In the genomic region with DNA sequence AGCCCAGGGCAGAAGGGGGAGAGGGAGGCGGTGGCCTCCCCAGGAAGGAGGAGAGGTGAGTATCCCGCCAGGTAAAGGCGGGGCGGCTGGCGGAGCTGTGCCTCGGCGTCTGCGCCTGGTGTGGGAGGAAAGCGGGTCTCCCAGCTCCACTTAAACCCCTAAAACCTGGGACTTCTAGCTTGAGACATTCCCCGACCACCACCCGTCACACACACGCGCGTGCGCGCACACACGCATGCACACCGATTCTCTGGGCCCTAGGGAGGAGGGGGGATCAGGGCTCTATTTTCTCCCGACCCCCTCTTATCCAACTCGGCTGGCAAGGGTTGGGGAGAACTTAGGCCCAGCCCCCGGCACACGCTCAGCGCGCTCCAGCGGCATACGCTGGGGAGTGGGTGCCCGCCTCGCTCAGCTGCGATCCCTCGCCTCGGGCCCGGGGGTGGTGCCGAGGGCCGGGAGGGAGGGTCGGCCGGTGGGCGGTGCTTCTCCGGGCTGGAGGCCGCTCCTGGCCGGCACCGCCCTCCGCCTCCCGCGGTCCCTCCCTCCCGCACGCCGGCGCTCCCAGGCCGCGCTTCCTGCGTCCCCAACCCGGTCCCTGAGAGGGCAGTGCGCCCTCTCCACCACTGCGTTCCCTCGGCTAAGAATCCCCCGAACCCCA, we compare ENCODE assay signal across 8 cellular contexts. TPM values are rescaled to one million over a fixed set of nuclear protein-coding genes. Genes with fewer than 3 reads are reported as not detected.
DNase-seq lines count a peak whose midpoint lies in the region; ATAC-seq, FAIRE-seq and TF ChIP-seq lines count a peak whose summit lies in the region.

A gene with protein sequence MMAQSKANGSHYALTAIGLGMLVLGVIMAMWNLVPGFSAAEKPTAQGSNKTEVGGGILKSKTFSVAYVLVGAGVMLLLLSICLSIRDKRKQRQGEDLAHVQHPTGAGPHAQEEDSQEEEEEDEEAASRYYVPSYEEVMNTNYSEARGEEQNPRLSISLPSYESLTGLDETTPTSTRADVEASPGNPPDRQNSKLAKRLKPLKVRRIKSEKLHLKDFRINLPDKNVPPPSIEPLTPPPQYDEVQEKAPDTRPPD (plus strand): TSS at position 564 of the 658 bp plus-strand sequence. CDS start 61,341 bp downstream, outside the sequence.

- TF ChIP-seq CTCF in H1 (IDR thresholded peaks at IDR 0.05; ENCODE audit: control extremely low read depth in 1 of 3, insufficient read depth in 1 of 3, low read depth in 1 of 3, low read length in 3 of 3) (no peak), tibial nerve (IDR thresholded peaks at IDR 0.05) (no peak)

- H4K8ac ChIP-seq in H1 (ENCODE audit: extremely low read depth, insufficient read depth, low read length) = peak within 1 kb of the TSS; percentile 38

- H3K79me1 ChIP-seq in H1 (ENCODE audit: low read depth, low read length) = peaks cover 3% of the 10 kb centered on the region; the same call in 1 of the 2 replicates

- no peak within 1 kb of the TSS for H3K14ac ChIP-seq in H1 (ENCODE audit: insufficient read length)

- peak within 1 kb of the TSS; percentile 84 to 87 for H3K4me2 ChIP-seq in H1 (ENCODE audit: insufficient read depth in 1 of 2, low read depth in 2 of 2, low read length in 2 of 2)

- H2AK5ac ChIP-seq in H1 (ENCODE audit: low read depth, low read length) = no peak within 1 kb of the TSS

- H3K79me2 ChIP-seq in H1 (ENCODE audit: control insufficient read depth in 1 of 2, insufficient read depth in 2 of 2, low read length in 2 of 2) = peaks cover 0 to 21% of the 10 kb centered on the region in 2 experiments; a peak in 3 of 4 replicates

- H3K27me3 ChIP-seq in H1 (replicated peaks in 1 of 4; ENCODE audit: control insufficient read depth in 3 of 4, extremely low read depth in 1 of 4, insufficient read depth in 3 of 4, low read length in 3 of 4) = peaks cover 0 to 23% (median 10%) of the 10 kb centered on the region in 4 experiments; a peak in 6 of 7 replicates
- peaks cover 0 to 10% of the 10 kb centered on the region in 2 donors for H3K27me3 ChIP-seq in tibial nerve

- H4K91ac ChIP-seq in H1 (replicated peaks; ENCODE audit: insufficient read length, low read length) = no peak within 1 kb of the TSS

- H2BK12ac ChIP-seq in H1 (ENCODE audit: low read depth, low read length) = 0 out of 2 replicates have a peak within 1 kb of the TSS, but pooled peaks have one; percentile 68

- POLR2A ChIA-PET in H1 (lab: Charles Lee; ENCODE audit: partially characterized antibody) = interaction anchor here (0.7 to 1.1 kb wide), 2 partner anchors 25 to 108 kb away, joined by 3 to 4 read pairs; no protein-coding TSS in a partner anchor

- peak within 1 kb of the TSS; percentile 85 for H3K4me3 ChIP-seq in SK-N-MC
- peak within 1 kb of the TSS; percentile 59 to 84 (median 74) for H3K4me3 ChIP-seq in H1 (ENCODE audit: extremely low read depth in 1 of 4, insufficient read depth in 2 of 4, low read depth in 3 of 4, low read length in 4 of 4)
- peak within 1 kb of the TSS; percentile 52 to 76 (median 56) for H3K4me3 ChIP-seq in tibial nerve

- H2AFZ ChIP-seq in H1 (ENCODE audit: low read length) = peak within 1 kb of the TSS; percentile 43; the same call in 1 of the 2 replicates

- no peak within 1 kb of the TSS for H4K5ac ChIP-seq in H1 (ENCODE audit: insufficient read length, low read depth, low read length)

- peak within 1 kb of the TSS; percentile 47 for H3K56ac ChIP-seq in H1 (replicated peaks; ENCODE audit: insufficient read length, low read depth, low read length)

- no peak for TF ChIP-seq RAD21 in H1 (IDR thresholded peaks at IDR 0.05 in 1 of 2, conservative IDR thresholded peaks at IDR 0.05 in 1 of 2; ENCODE audit: low read depth in 2 of 2, low read length in 2 of 2)

- ATAC-seq in HG03378 (IDR thresholded peaks at IDR 0.05; ENCODE audit: unreplicated experiment) (no peak), GM18511 (IDR thresholded peaks at IDR 0.05; ENCODE audit: unreplicated experiment) (no peak)

- no peak within 1 kb of the TSS for H2BK120ac ChIP-seq in H1 (replicated peaks; ENCODE audit: low read depth, low read length)

- H3K18ac ChIP-seq in H1 (ENCODE audit: extremely low read depth, low read length) = peak within 1 kb of the TSS; percentile 32; the same call in 1 of the 2 replicates

- H3K27ac ChIP-seq in SK-N-MC (no peak within 1 kb of the TSS), H1 (ENCODE audit: low read depth, low read length) (no peak within 1 kb of the TSS), tibial nerve (peak within 1 kb of the TSS; percentile 38 to 90 (median 84))

- H2BK20ac ChIP-seq in H1 (ENCODE audit: low read length) = no peak within 1 kb of the TSS

- no peak for FAIRE-seq in H1 (lab: Jason Lieb, UNC)

- CTCF ChIA-PET in H1 (lab: Charles Lee; ENCODE audit: partially characterized antibody) = interaction anchor here (0.7 to 6.6 kb wide), 26 partner anchors 10 to 165 kb away, joined by 3 to 83 read pairs (median 6); no protein-coding TSS in a partner anchor

- TF ChIP-seq EP300 in H1 (IDR thresholded peaks at IDR 0.05; ENCODE audit: borderline replicate concordance in 1 of 2, low read depth in 2 of 2, low read length in 2 of 2) (no peak), tibial nerve (IDR thresholded peaks at IDR 0.05) (no peak)

- DNase-seq in COLO668 (lab: John Stamatoyannopoulos, UW; ENCODE audit: unreplicated experiment) (peak; percentile 95), HT-29 (ENCODE audit: low spot score) (peak; percentile 78), SK-N-MC (ENCODE audit: low read depth, low spot score) (no peak), H1 (ENCODE audit: low read depth in 1 of 2, low spot score in 2 of 2) (peak; percentile 41 to 87), lung microvascular endothelial cell (ENCODE audit: low read depth in 2 of 2) (peak; percentile 80 to 88), tibial nerve (ENCODE audit: low spot score in 2 of 2) (no peak)

- H3K36me3 ChIP-seq in SK-N-MC (ENCODE audit: insufficient read depth, low read length) = no peaks in the 10 kb centered on the region
- H3K36me3 ChIP-seq in H1 (ENCODE audit: control insufficient read depth in 2 of 4, insufficient read depth in 4 of 4, low read length in 3 of 4) = no peaks in the 10 kb centered on the region
- H3K36me3 ChIP-seq in tibial nerve = no peaks in the 10 kb centered on the region

- H3K9ac ChIP-seq in SK-N-MC (ENCODE audit: insufficient read length) = peak within 1 kb of the TSS; percentile 59
- H3K9ac ChIP-seq in H1 (replicated peaks in 1 of 4; ENCODE audit: extremely low read depth in 1 of 4, low read depth in 3 of 4, low read length in 3 of 4) = peak within 1 kb of the TSS in 3 of 4 experiments; percentile 17 to 30 (median 29); a peak in 4 of 7 replicates

- H3K23me2 ChIP-seq in H1 (ENCODE audit: low read depth, low read length) = peaks cover 14% of the 10 kb centered on the region; the same call in 1 of the 2 replicates

- H3K9me3 ChIP-seq in SK-N-MC (ENCODE audit: low read depth, low read length) (no peaks in the 10 kb centered on the region), H1 (ENCODE audit: insufficient read depth in 2 of 2, low read depth in 1 of 2, low read length in 1 of 2) (no peaks in the 10 kb centered on the region), tibial nerve (no peaks in the 10 kb centered on the region)

- H3K4me1 ChIP-seq in H1 (replicated peaks in 1 of 4; ENCODE audit: control insufficient read depth in 3 of 4, insufficient read depth in 4 of 4, low read length in 3 of 4) = peaks cover 3 to 15% (median 8%) of the 10 kb centered on the region in 4 experiments
- H3K4me1 ChIP-seq in tibial nerve = peaks cover 0 to 44% (median 3%) of the 10 kb centered on the region in 4 donors

- H4K20me1 ChIP-seq in H1 (replicated peaks in 1 of 2; ENCODE audit: control insufficient read depth in 1 of 2, insufficient read depth in 2 of 2, low read length in 2 of 2) = peaks cover 11% of the 10 kb centered on the region in 2 experiments

- WGBS in H1 (ENCODE audit: extremely low coverage in 1 of 2, insufficient coverage in 1 of 2, insufficient read length in 1 of 2, insufficient replicate concordance in 2 of 2, low coverage in 1 of 2, low lambda C conversion rate in 2 of 2, missing lambda C conversion rate in 1 of 2), 2 experiments = 3% methylated on average over 41 of the region's 56 CpGs; no CpG with 5 or more reads in 1 of the 2 experiments
- 0 to 1% methylated on average over 20 to 45 of the region's 56 CpGs for WGBS in tibial nerve, 2 donors

- no peak within 1 kb of the TSS for H3K4ac ChIP-seq in H1 (replicated peaks; ENCODE audit: insufficient read length, low read depth, low read length)

- H2BK15ac ChIP-seq in H1 (ENCODE audit: low read length) = no peak within 1 kb of the TSS

- no peak for TF ChIP-seq POLR2A in H1 (IDR thresholded peaks at IDR 0.05; ENCODE audit: control extremely low read depth in 1 of 2, low read depth in 2 of 2, low read length in 2 of 2)
- TF ChIP-seq POLR2A in tibial nerve (IDR thresholded peaks at IDR 0.05) = peak in 1 of 2 donors; percentile 32

- no peak within 1 kb of the TSS for H3K23ac ChIP-seq in H1 (ENCODE audit: insufficient read length)

- H2BK5ac ChIP-seq in H1 (ENCODE audit: low read depth, low read length) = no peak within 1 kb of the TSS; the same call in 1 of the 2 replicates

TF ChIP-seq in H1, 55 proteins besides CTCF, POLR2A, EP300 and RAD21 (continues in another document):
- TF ChIP-seq, protein P1, sequence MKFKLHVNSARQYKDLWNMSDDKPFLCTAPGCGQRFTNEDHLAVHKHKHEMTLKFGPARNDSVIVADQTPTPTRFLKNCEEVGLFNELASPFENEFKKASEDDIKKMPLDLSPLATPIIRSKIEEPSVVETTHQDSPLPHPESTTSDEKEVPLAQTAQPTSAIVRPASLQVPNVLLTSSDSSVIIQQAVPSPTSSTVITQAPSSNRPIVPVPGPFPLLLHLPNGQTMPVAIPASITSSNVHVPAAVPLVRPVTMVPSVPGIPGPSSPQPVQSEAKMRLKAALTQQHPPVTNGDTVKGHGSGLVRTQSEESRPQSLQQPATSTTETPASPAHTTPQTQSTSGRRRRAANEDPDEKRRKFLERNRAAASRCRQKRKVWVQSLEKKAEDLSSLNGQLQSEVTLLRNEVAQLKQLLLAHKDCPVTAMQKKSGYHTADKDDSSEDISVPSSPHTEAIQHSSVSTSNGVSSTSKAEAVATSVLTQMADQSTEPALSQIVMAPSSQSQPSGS (IDR thresholded peaks at IDR 0.05; ENCODE audit: low read length) = no peak
- peak; percentile 6 for TF ChIP-seq EZH2 (IDR thresholded peaks at IDR 0.05; ENCODE audit: low read depth, low read length, severe bottlenecking)

RNA-seq across cellular contexts. Expression of the gene that starts here (rescaled TPM):
- total RNA-seq in HT-29 (2014; rRNA removed; shearing (Covaris generic)) = 23.5 and 24.7 TPM in 2 replicates
- 9.1 and 9.9 TPM in 2 replicates for total RNA-seq in H1 (2021; fragmentation: NEBNext Ultra II Directional; extraction: Animal tissue kit (Norgen Biotek cat#: 25700))
- 10.7 and 12.6 TPM in 2 replicates for polyA plus RNA-seq in H1 (2011; rRNA removed)
- 11.5 TPM for polyA plus RNA-seq in H1 (2011; cell fraction: cytosol; rRNA removed)
- 7.3 TPM for polyA plus RNA-seq in H1 (2011; cell fraction: nucleus; rRNA removed)
- 7.8 to 12.5 TPM (median 10.2 TPM) in 4 replicates for polyA plus RNA-seq in H1 (2012, experiment 1 of 2)
- 11.6 TPM for polyA plus RNA-seq in H1 (2012, experiment 2 of 2)
- polyA plus RNA-seq in H1 (2013, experiment 1 of 2) = 10.4 TPM
- 13.1 TPM for polyA plus RNA-seq in H1 (2013, experiment 2 of 2)
- polyA minus RNA-seq in H1 (2011; rRNA and poly(A)+ RNA removed) = 3.4 and 3.9 TPM in 2 replicates
- 8.4 TPM for polyA minus RNA-seq in H1 (2011; cell fraction: cytosol; rRNA and poly(A)+ RNA removed)
- 4.8 TPM for polyA minus RNA-seq in H1 (2011; cell fraction: nucleus; rRNA and poly(A)+ RNA removed)
- total RNA-seq in lung microvascular endothelial cell = 5.9 and 9.3 TPM in 2 replicates
- total RNA-seq in tibial nerve = 10 to 100 TPM in 3 of 4 donors, 1 to 10 TPM in 1; 9.3 to 14.1 (median 11.6) TPM

Comparison
In these comparisons a context has a peak if more than half of its experiments do, and no peak if none do; other contexts are left out.
1. DNase-seq: peak in COLO668 (single experiment), HT-29 (single experiment), H1 (2 of 2) and lung microvascular endothelial cell (2 of 2); none in SK-N-MC (single experiment) and tibial nerve (0 of 2).
2. H3K27ac ChIP-seq: peak in tibial nerve (4 of 4); none in SK-N-MC (single experiment) and H1 (single experiment).
3. Peak in every context shown above with its lines, with median percentiles within 50 percentile points of each other: H3K4me3 ChIP-seq.